ENCODE assay signal across 29 cellular contexts in the genomic region with DNA sequence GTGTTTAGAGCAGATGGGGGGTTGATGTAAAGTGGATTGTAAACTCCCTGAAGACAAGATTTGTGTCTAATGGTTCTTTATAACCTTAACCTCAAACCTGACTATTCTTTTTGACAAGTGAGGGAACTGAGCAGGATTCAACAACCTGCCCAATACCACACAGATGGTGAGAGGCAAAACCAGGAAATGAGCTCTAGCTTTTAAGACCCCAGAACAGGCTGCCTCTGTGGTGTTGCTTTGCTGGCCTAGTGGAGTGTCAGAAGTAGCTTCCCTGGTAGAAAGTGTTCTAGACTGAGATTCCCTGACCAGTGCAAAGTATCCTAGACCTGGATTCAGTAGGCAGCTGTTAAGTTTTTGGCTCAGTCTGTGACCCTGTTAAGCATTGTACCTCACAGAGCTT. TPM values are rescaled to one million over a fixed set of nuclear protein-coding genes. Genes with fewer than 3 reads are reported as not detected.
DNase-seq lines count a peak whose midpoint lies in the region; FAIRE-seq and TF ChIP-seq lines count a peak whose summit lies in the region.
"Had no signal": no experiment of that assay in that cellular context is flagged by ENCODE, and none has a peak within 500 bp of the region (broad histone marks: within the 10 kb centered on the region; RNA-seq: fewer than 3 reads in every experiment).

No MANE protein-coding gene starts in this region.

- H3K23ac ChIP-seq in mesenchymal stem cell (ENCODE audit: low read length in 2 of 2), result no peak overlapping the region

- no peak overlapping the region for H2BK120ac ChIP-seq in mesenchymal stem cell (ENCODE audit: low read depth, low read length)

- no peaks in the 10 kb centered on the region for H3K36me3 Mint-ChIP-seq in activated T-cell treated with anti-CD3 and anti-CD28 coated beads, Interleukin-2, amount 50 U/mL, for 24 hours (ENCODE audit: low read depth)
- peaks cover 3% of the 10 kb centered on the region for H3K36me3 Mint-ChIP-seq in astrocyte (ENCODE audit: low read depth, unreplicated experiment)

- peak overlapping the region; percentile 30 for H3K4me3 Mint-ChIP-seq in activated T-cell treated with anti-CD3 and anti-CD28 coated beads, Interleukin-2, amount 50 U/mL, for 24 hours
- no peak overlapping the region for H3K4me3 Mint-ChIP-seq in astrocyte (ENCODE audit: unreplicated experiment)
- H3K4me3 Mint-ChIP-seq: nephron progenitor cell, T-helper 17 cell had no signal

- H3K4me1 ChIP-seq in HUES48 (ENCODE audit: control insufficient read depth, insufficient read depth, low read length) (peaks cover 43% of the 10 kb centered on the region), astrocyte (ENCODE audit: insufficient read depth, low read length) (peaks cover 28% of the 10 kb centered on the region), mesenchymal stem cell (ENCODE audit: control insufficient read depth, insufficient read depth, low read depth, low read length) (peaks cover 12% of the 10 kb centered on the region), Peyer's patch (no peaks in the 10 kb centered on the region), prostate gland (replicated peaks) (no peaks in the 10 kb centered on the region)
- H3K4me1 ChIP-seq: BE2C had no signal

- peak overlapping the region in 1 of 2 experiments; percentile 29 for H2BK12ac ChIP-seq in mesenchymal stem cell (ENCODE audit: low read length in 2 of 2)

- peak overlapping the region in 1 of 2 experiments; percentile 55 for H3K4ac ChIP-seq in mesenchymal stem cell (ENCODE audit: low read depth in 1 of 2, low read length in 2 of 2)

- no peak overlapping the region for H3K4me2 ChIP-seq in astrocyte (ENCODE audit: low read length)
- no peak overlapping the region for H3K4me2 ChIP-seq in mesenchymal stem cell (ENCODE audit: low read length, poor library complexity, severe bottlenecking)

- H2BK5ac ChIP-seq in mesenchymal stem cell (ENCODE audit: low read depth, low read length, poor library complexity, severe bottlenecking), result no peak overlapping the region

- H3K9ac ChIP-seq in HUES48 (ENCODE audit: low read depth, low read length) (no peak overlapping the region), astrocyte (ENCODE audit: low read length) (no peak overlapping the region), mesenchymal stem cell (ENCODE audit: low read length) (peak overlapping the region; percentile 3)

- intact Hi-C loops in prostate gland (cut with DNase I), result no loop called here

- no peak overlapping the region for H4K8ac ChIP-seq in mesenchymal stem cell (ENCODE audit: low read length)

- H3K27ac ChIP-seq in HUES48 (ENCODE audit: low read depth, low read length) (peak overlapping the region; percentile 57), astrocyte (ENCODE audit: low read depth, low read length) (no peak overlapping the region), mesenchymal stem cell (ENCODE audit: low read length, poor library complexity, severe bottlenecking) (peak overlapping the region; percentile 18), Peyer's patch (no peak overlapping the region), prostate gland (no peak overlapping the region)
- H3K27ac ChIP-seq: brain microvascular endothelial cell, SK-N-MC, upper lobe of left lung had no signal

- H3K4me3 ChIP-seq in HUES48 (ENCODE audit: low read depth, low read length), result no peak overlapping the region
- no peak overlapping the region for H3K4me3 ChIP-seq in astrocyte (ENCODE audit: insufficient read depth, low read depth, low read length)
- no peak overlapping the region for H3K4me3 ChIP-seq in mesenchymal stem cell (ENCODE audit: insufficient read depth in 1 of 2, low read depth in 1 of 2, low read length in 2 of 2)
- no peak overlapping the region for H3K4me3 ChIP-seq in Peyer's patch
- H3K4me3 ChIP-seq in prostate gland, result no peak overlapping the region
- H3K4me3 ChIP-seq: lung, SK-N-MC, upper lobe of left lung had no signal

- H2AFZ ChIP-seq in astrocyte (ENCODE audit: low read depth, low read length) (no peak overlapping the region), mesenchymal stem cell (ENCODE audit: low read depth, low read length) (no peak overlapping the region)

- no peaks in the 10 kb centered on the region for H3K79me2 ChIP-seq in astrocyte (ENCODE audit: insufficient read depth, low read length)

- no peaks in the 10 kb centered on the region for H3K79me1 ChIP-seq in mesenchymal stem cell (replicated peaks; ENCODE audit: low read length, poor library complexity, severe bottlenecking)

- TF ChIP-seq CTCF in astrocyte (IDR thresholded peaks at IDR 0.05; ENCODE audit: insufficient read depth, low read depth, low read length), result no peak
- TF ChIP-seq CTCF in Peyer's patch (IDR thresholded peaks at IDR 0.05), result no peak
- TF ChIP-seq CTCF in prostate gland (IDR thresholded peaks at IDR 0.05), result no peak

- no peaks in the 10 kb centered on the region for H4K20me1 ChIP-seq in astrocyte (ENCODE audit: insufficient read depth, low read length)

- DNase-seq in activated T-cell treated with anti-CD3 and anti-CD28 coated beads, Interleukin-2, amount 50 U/mL, for 24 hours, result no peak
- DNase-seq in activated T-cell treated with anti-CD3 and anti-CD28 coated beads, Interleukin-2, amount 50 U/mL, for 48 hours, result no peak
- no peak for DNase-seq in astrocyte (ENCODE audit: low read depth)
- no peak for DNase-seq in mesenchymal stem cell
- DNase-seq in AG20443 (ENCODE audit: low spot score), result no peak
- no peak for DNase-seq in Peyer's patch
- DNase-seq in prostate gland (ENCODE audit: low spot score), result no peak
- DNase-seq: activated CD8-positive, alpha-beta memory T cell treated with anti-CD3 and anti-CD28 coated beads, Interleukin-2, amount 50 U/mL, for 4 hours; activated gamma-delta T cell; BE2C; brain microvascular endothelial cell; DMS53; GDM1; head of caudate nucleus; NCI-H1417 treated with DMSO at 0.1 percent for 48 hours; NCI-H2081; NCI-H345; NCI-H774; nephron progenitor cell; stimulated activated CD4-positive, alpha-beta T cell treated with anti-CD3 and anti-CD28 coated beads, Interleukin-2, amount 100 ng/mL, for 24 hours; T-helper 17 cell; upper lobe of left lung had no signal

- peaks cover 67% of the 10 kb centered on the region for H3K4me1 Mint-ChIP-seq in activated T-cell treated with anti-CD3 and anti-CD28 coated beads, Interleukin-2, amount 50 U/mL, for 24 hours (ENCODE audit: low read depth)
- peaks cover 53% of the 10 kb centered on the region for H3K4me1 Mint-ChIP-seq in astrocyte (ENCODE audit: low read depth, unreplicated experiment)

- no peak overlapping the region for H3K14ac ChIP-seq in mesenchymal stem cell (ENCODE audit: low read length in 2 of 2)

- H3K9me3 ChIP-seq in HUES48 (ENCODE audit: control insufficient read depth, insufficient read depth, low read length), result no peaks in the 10 kb centered on the region
- no peaks in the 10 kb centered on the region for H3K9me3 ChIP-seq in astrocyte (ENCODE audit: insufficient read depth, low read depth, low read length)
- H3K9me3 ChIP-seq in mesenchymal stem cell (ENCODE audit: control insufficient read depth, low read length), result no peaks in the 10 kb centered on the region
- H3K9me3 ChIP-seq in Peyer's patch, result no peaks in the 10 kb centered on the region
- H3K9me3 ChIP-seq in prostate gland, result no peaks in the 10 kb centered on the region
- H3K9me3 ChIP-seq: BE2C, upper lobe of left lung had no signal

- no peaks in the 10 kb centered on the region for H3K36me3 ChIP-seq in HUES48 (ENCODE audit: control insufficient read depth, insufficient read depth, low read length)
- no peaks in the 10 kb centered on the region for H3K36me3 ChIP-seq in astrocyte (ENCODE audit: insufficient read depth, low read length)
- H3K36me3 ChIP-seq in mesenchymal stem cell (ENCODE audit: control insufficient read depth in 1 of 2, insufficient read depth in 2 of 2, low read depth in 1 of 2, low read length in 2 of 2), result no peaks in the 10 kb centered on the region
- H3K36me3 ChIP-seq in Peyer's patch, result no peaks in the 10 kb centered on the region
- H3K36me3 ChIP-seq in prostate gland, result no peaks in the 10 kb centered on the region
- H3K36me3 ChIP-seq: BE2C, brain microvascular endothelial cell, upper lobe of left lung had no signal

- no peaks in the 10 kb centered on the region for H3K27me3 ChIP-seq in HUES48 (ENCODE audit: control insufficient read depth, insufficient read depth, low read length)
- no peaks in the 10 kb centered on the region for H3K27me3 ChIP-seq in astrocyte (ENCODE audit: insufficient read depth, low read length)
- no peaks in the 10 kb centered on the region for H3K27me3 ChIP-seq in mesenchymal stem cell (ENCODE audit: control insufficient read depth in 1 of 2, insufficient read depth in 1 of 2, low read length in 2 of 2)
- no peaks in the 10 kb centered on the region for H3K27me3 ChIP-seq in Peyer's patch
- H3K27me3 ChIP-seq in prostate gland (replicated peaks; ENCODE audit: insufficient read depth), result no peaks in the 10 kb centered on the region
- H3K27me3 ChIP-seq: BE2C, brain microvascular endothelial cell, upper lobe of left lung had no signal

- peak overlapping the region; percentile 81 for H2AK5ac ChIP-seq in mesenchymal stem cell (ENCODE audit: low read length, severe bottlenecking)

- no peak overlapping the region for H2BK15ac ChIP-seq in mesenchymal stem cell (ENCODE audit: low read depth, poor library complexity, severe bottlenecking)

- no peak for FAIRE-seq in astrocyte (lab: Jason Lieb, UNC)

- H3K27ac Mint-ChIP-seq in activated T-cell treated with anti-CD3 and anti-CD28 coated beads, Interleukin-2, amount 50 U/mL, for 24 hours, result peak overlapping the region; percentile 92
- peak overlapping the region; percentile 58 for H3K27ac Mint-ChIP-seq in astrocyte (ENCODE audit: unreplicated experiment)
- H3K27ac Mint-ChIP-seq: nephron progenitor cell, T-helper 17 cell had no signal

- TF ChIP-seq POLR2A in Peyer's patch (IDR thresholded peaks at IDR 0.05) (no peak), prostate gland (IDR thresholded peaks at IDR 0.05) (no peak)

- H3K18ac ChIP-seq in mesenchymal stem cell (ENCODE audit: low read depth in 1 of 2, low read length in 2 of 2), result peak overlapping the region in 1 of 2 experiments; percentile 8

- no peaks in the 10 kb centered on the region for H3K9me3 Mint-ChIP-seq in activated T-cell treated with anti-CD3 and anti-CD28 coated beads, Interleukin-2, amount 50 U/mL, for 24 hours
- H3K9me3 Mint-ChIP-seq in astrocyte (ENCODE audit: unreplicated experiment), result no peaks in the 10 kb centered on the region
- H3K9me3 Mint-ChIP-seq: nephron progenitor cell had no signal

- H4K91ac ChIP-seq in mesenchymal stem cell (ENCODE audit: low read length), result no peak overlapping the region

- H3K27me3 Mint-ChIP-seq in activated T-cell treated with anti-CD3 and anti-CD28 coated beads, Interleukin-2, amount 50 U/mL, for 24 hours, result peaks cover 12% of the 10 kb centered on the region
- no peaks in the 10 kb centered on the region for H3K27me3 Mint-ChIP-seq in astrocyte (ENCODE audit: low read depth, unreplicated experiment)

RNA-seq across cellular contexts. Expression of a gene that starts 9.0 kb away (rescaled TPM):
- total RNA-seq in astrocyte (12.1 and 15.5 TPM in 2 replicates), Peyer's patch (not detected), prostate gland (10 to 100 TPM in 1 of 2 donors, 1 to 10 TPM in 1; 9.3 to 10.9 TPM)
- polyA plus RNA-seq in mesenchymal stem cell (2013, experiment 1 of 2), result 0.07 TPM
- 0.11 TPM for polyA plus RNA-seq in mesenchymal stem cell (2013, experiment 2 of 2)
- total RNA-seq: A673, mucosa of gallbladder, osteocyte, subcutaneous adipose tissue, T-helper 17 cell had no signal

RNA-seq across cellular contexts. Expression of a gene that starts 21.8 kb away (rescaled TPM):
- not detected in 2 replicates for total RNA-seq in astrocyte
- polyA plus RNA-seq in mesenchymal stem cell (2013, experiment 1 of 2), result not detected
- polyA plus RNA-seq in mesenchymal stem cell (2013, experiment 2 of 2), result not detected
- 1 to 10 TPM in 1 of 4 donors, under 1 TPM in 1, not detected in 2; 0.67 to 1.7 TPM for total RNA-seq in Peyer's patch
- under 1 TPM; 0.28 to 0.73 TPM for total RNA-seq in prostate gland
- total RNA-seq: A673, osteocyte had no signal

RNA-seq across cellular contexts. Expression of a gene that starts 29.2 kb away (rescaled TPM):
- total RNA-seq in astrocyte (0.11 TPM in 1 of 2 replicates, not detected in the other), Peyer's patch (1 to 10 TPM; 1.2 to 3.6 (median 2.0) TPM), prostate gland (under 1 TPM; 0.09 to 0.28 TPM)
- polyA plus RNA-seq in mesenchymal stem cell (2013, experiment 1 of 2), result 4.2 TPM
- polyA plus RNA-seq in mesenchymal stem cell (2013, experiment 2 of 2), result 4.0 TPM
- total RNA-seq: A673, osteocyte had no signal

Comparison
In these comparisons a context has a peak if more than half of its experiments do, and no peak if none do; other contexts are left out.
1. H3K27ac ChIP-seq: peak in HUES48 (single experiment) and mesenchymal stem cell (single experiment); none in astrocyte (single experiment), Peyer's patch (0 of 4) and prostate gland (0 of 2).
2. RNA of a gene that starts 9.0 kb away (total RNA-seq): 12.1 to 15.5 TPM in astrocyte and 9.3 to 10.9 TPM in prostate gland; not detected in Peyer's patch; every median in the first group is over 10 times any median in the second.